25 cellular contexts compared by ENCODE assay signal in genomic region chr10:121949473-121949872, GRCh38. TPM values are rescaled to one million over a fixed set of nuclear protein-coding genes. Genes with fewer than 3 reads are reported as not detected.
"Had no signal": no experiment of that assay in that cellular context is flagged by ENCODE, and none has a peak within 500 bp of the region (broad histone marks: within the 10 kb centered on the region; RNA-seq: fewer than 3 reads in every experiment).

No MANE protein-coding gene starts in this region.

- H3K4me3 Mint-ChIP-seq: activated CD4-positive, alpha-beta memory T cell treated with anti-CD3 and anti-CD28 coated beads, Interleukin-2, amount 10 ng/mL, durations not matched to agents 7 days and 5 days; activated CD4-positive, alpha-beta T cell treated with anti-CD3 and anti-CD28 coated beads, Interleukin-2, amount 10 ng/mL, durations not matched to agents 7 days and 5 days; activated naive CD4-positive, alpha-beta T cell treated with anti-CD3 and anti-CD28 coated beads, Interleukin-2, amount 10 ng/mL, durations not matched to agents 7 days and 5 days; activated naive CD8-positive, alpha-beta T cell; activated T-cell treated with anti-CD3 and anti-CD28 coated beads, Interleukin-2, amount 50 U/mL, for 4 hours; activated T-helper 17 cell treated with anti-CD3 and anti-CD28 coated beads, Interleukin-2, amount 50 U/mL, for 72 hours; central memory CD8-positive, alpha-beta T cell; dendritic cell treated with granulocyte-macrophage colony-stimulating factor and Interleukin-4, amounts not matched to agents 40 ng/mL and 50 ng/mL, for 4 days; effector memory CD8-positive, alpha-beta T cell; T-helper 17 cell; T-helper 2 cell treated with Interferon-gamma antibody and Interleukin-4, amounts not matched to agents 5 μg/mL and 100 μg/mL, for 36 hours had no signal

- H3K36me3 ChIP-seq: brain microvascular endothelial cell had no signal

- H3K27ac ChIP-seq: brain microvascular endothelial cell, dorsolateral prefrontal cortex, epithelial cell of prostate, esophagus squamous epithelium had no signal

- H3K27me3 ChIP-seq: brain microvascular endothelial cell, dorsolateral prefrontal cortex, esophagus squamous epithelium had no signal

- H3K4me1 ChIP-seq: esophagus squamous epithelium had no signal

- H3K27me3 Mint-ChIP-seq: activated CD4-positive, alpha-beta memory T cell treated with anti-CD3 and anti-CD28 coated beads, Interleukin-2, amount 10 ng/mL, durations not matched to agents 7 days and 5 days; activated CD4-positive, alpha-beta T cell treated with anti-CD3 and anti-CD28 coated beads, Interleukin-2, amount 10 ng/mL, durations not matched to agents 7 days and 5 days; activated naive CD4-positive, alpha-beta T cell treated with anti-CD3 and anti-CD28 coated beads, Interleukin-2, amount 10 ng/mL, durations not matched to agents 7 days and 5 days; activated naive CD8-positive, alpha-beta T cell; activated T-helper 17 cell treated with anti-CD3 and anti-CD28 coated beads, Interleukin-2, amount 50 U/mL, for 72 hours; central memory CD8-positive, alpha-beta T cell; dendritic cell treated with granulocyte-macrophage colony-stimulating factor and Interleukin-4, amounts not matched to agents 40 ng/mL and 50 ng/mL, for 4 days; effector memory CD8-positive, alpha-beta T cell; T-helper 17 cell had no signal

- H3K4me1 Mint-ChIP-seq: activated CD4-positive, alpha-beta memory T cell treated with anti-CD3 and anti-CD28 coated beads, Interleukin-2, amount 10 ng/mL, durations not matched to agents 7 days and 5 days; activated CD4-positive, alpha-beta T cell treated with anti-CD3 and anti-CD28 coated beads, Interleukin-2, amount 10 ng/mL, durations not matched to agents 7 days and 5 days; activated naive CD4-positive, alpha-beta T cell treated with anti-CD3 and anti-CD28 coated beads, Interleukin-2, amount 10 ng/mL, durations not matched to agents 7 days and 5 days; activated T-helper 17 cell treated with anti-CD3 and anti-CD28 coated beads, Interleukin-2, amount 50 U/mL, for 72 hours; central memory CD8-positive, alpha-beta T cell; T-helper 17 cell had no signal

- H3K4me3 ChIP-seq: coronary artery, dorsolateral prefrontal cortex, esophagus squamous epithelium had no signal

- ATAC-seq: activated T-cell treated with anti-CD3 and anti-CD28 coated beads, Interleukin-2, amount 50 U/mL, for 4 hours; activated T-helper 17 cell treated with anti-CD3 and anti-CD28 coated beads, Interleukin-2, amount 50 U/mL, for 72 hours; effector memory CD8-positive, alpha-beta T cell; T-helper 17 cell had no signal

- H3K9me3 ChIP-seq: esophagus squamous epithelium had no signal

- DNase-seq: activated CD4-positive, alpha-beta memory T cell treated with anti-CD3 and anti-CD28 coated beads, Interleukin-2, amount 10 ng/mL, durations not matched to agents 7 days and 5 days; activated CD4-positive, alpha-beta T cell treated with anti-CD3 and anti-CD28 coated beads for 1 hour; activated CD4-positive, alpha-beta T cell treated with anti-CD3 and anti-CD28 coated beads for 4 hours; activated CD4-positive, alpha-beta T cell treated with anti-CD3 and anti-CD28 coated beads, Interleukin-2, amount 10 ng/mL, durations not matched to agents 7 days and 5 days; activated CD4-positive, alpha-beta T cell treated with anti-CD3 and anti-CD28 coated beads, Interleukin-2, amount 50 U/mL, for 4 hours; activated effector memory CD4-positive, alpha-beta T cell treated with Interleukin-2 at 50 U/mL for 16 hours; activated naive CD4-positive, alpha-beta T cell treated with anti-CD3 and anti-CD28 coated beads, Interleukin-2, amount 10 ng/mL, durations not matched to agents 7 days and 5 days; activated T-cell treated with anti-CD3 and anti-CD28 coated beads, Interleukin-2, amount 50 U/mL, for 4 hours; amniotic stem cell; anterior cingulate cortex; brain microvascular endothelial cell; dorsolateral prefrontal cortex; effector CD4-positive, alpha-beta T cell; effector memory CD8-positive, alpha-beta T cell; esophagus squamous epithelium; T-helper 1 cell; T-helper 17 cell; T1000 had no signal

- H3K27ac Mint-ChIP-seq: activated CD4-positive, alpha-beta memory T cell treated with anti-CD3 and anti-CD28 coated beads, Interleukin-2, amount 10 ng/mL, durations not matched to agents 7 days and 5 days; activated CD4-positive, alpha-beta T cell treated with anti-CD3 and anti-CD28 coated beads, Interleukin-2, amount 10 ng/mL, durations not matched to agents 7 days and 5 days; activated naive CD4-positive, alpha-beta T cell treated with anti-CD3 and anti-CD28 coated beads, Interleukin-2, amount 10 ng/mL, durations not matched to agents 7 days and 5 days; activated naive CD8-positive, alpha-beta T cell; activated T-helper 17 cell treated with anti-CD3 and anti-CD28 coated beads, Interleukin-2, amount 50 U/mL, for 72 hours; dendritic cell treated with granulocyte-macrophage colony-stimulating factor and Interleukin-4, amounts not matched to agents 40 ng/mL and 50 ng/mL, for 4 days; T-helper 17 cell; T-helper 2 cell treated with Interferon-gamma antibody and Interleukin-4, amounts not matched to agents 5 μg/mL and 100 μg/mL, for 36 hours had no signal

- H3K9me3 Mint-ChIP-seq: activated CD4-positive, alpha-beta memory T cell treated with anti-CD3 and anti-CD28 coated beads, Interleukin-2, amount 10 ng/mL, durations not matched to agents 7 days and 5 days; activated CD4-positive, alpha-beta T cell treated with anti-CD3 and anti-CD28 coated beads, Interleukin-2, amount 10 ng/mL, durations not matched to agents 7 days and 5 days; activated naive CD4-positive, alpha-beta T cell treated with anti-CD3 and anti-CD28 coated beads, Interleukin-2, amount 10 ng/mL, durations not matched to agents 7 days and 5 days; activated T-cell treated with anti-CD3 and anti-CD28 coated beads, Interleukin-2, amount 50 U/mL, for 4 hours; activated T-helper 17 cell treated with anti-CD3 and anti-CD28 coated beads, Interleukin-2, amount 50 U/mL, for 72 hours; central memory CD8-positive, alpha-beta T cell; dendritic cell treated with granulocyte-macrophage colony-stimulating factor and Interleukin-4, amounts not matched to agents 40 ng/mL and 50 ng/mL, for 4 days; effector memory CD8-positive, alpha-beta T cell; T-helper 2 cell treated with Interferon-gamma antibody and Interleukin-4, amounts not matched to agents 5 μg/mL and 100 μg/mL, for 36 hours had no signal

RNA-seq across cellular contexts. Expression of gene TACC2, which starts 39.5 kb away (rescaled TPM):
- total RNA-seq: activated CD4-positive, alpha-beta memory T cell treated with anti-CD3 and anti-CD28 coated beads, Interleukin-2, amount 10 ng/mL, durations not matched to agents 7 days and 5 days; activated CD4-positive, alpha-beta T cell treated with anti-CD3 and anti-CD28 coated beads, Interleukin-2, amount 10 ng/mL, durations not matched to agents 7 days and 5 days; activated T-helper 17 cell treated with anti-CD3 and anti-CD28 coated beads, Interleukin-2, amount 50 U/mL, for 72 hours; T-helper 17 cell had no signal
